ENCODE assay signal across 9 cellular contexts in genomic region chr13:26628706-26629105, GRCh38.
DNase-seq lines count a peak whose midpoint lies in the region; ATAC-seq and TF ChIP-seq lines count a peak whose summit lies in the region.
"Had no signal": no experiment of that assay in that cellular context is flagged by ENCODE, and none has a peak within 500 bp of the region (broad histone marks: within the 10 kb centered on the region; RNA-seq: fewer than 3 reads in every experiment).

No MANE protein-coding gene starts in this region.

- H3K4me1 ChIP-seq in cardiac muscle cell (ENCODE audit: low read depth) (peaks cover 3% of the 10 kb centered on the region), OCI-LY7 (ENCODE audit: insufficient read depth, low read length, poor library complexity, severe bottlenecking) (no peaks in the 10 kb centered on the region), upper lobe of right lung (no peaks in the 10 kb centered on the region), PC-9 (replicated peaks; ENCODE audit: insufficient read depth) (no peaks in the 10 kb centered on the region)

- no peaks in the 10 kb centered on the region for H3K79me2 ChIP-seq in OCI-LY7 (ENCODE audit: insufficient read depth, low read depth, low read length)
- no peaks in the 10 kb centered on the region for H3K79me2 ChIP-seq in PC-9 (ENCODE audit: low read depth)

- TF ChIP-seq CTCF in cardiac muscle cell (IDR thresholded peaks at IDR 0.05; ENCODE audit: low read depth, low read length) (peak; percentile 35), OCI-LY7 (conservative IDR thresholded peaks at IDR 0.05; ENCODE audit: low read length) (no peak), upper lobe of right lung (IDR thresholded peaks at IDR 0.05) (no peak), PC-9 (conservative IDR thresholded peaks at IDR 0.05) (no peak)

- POLR2A ChIA-PET in OCI-LY7 (lab: Charles Lee) (no interaction called here), PC-9 (lab: Charles Lee; ENCODE audit: unreplicated experiment) (no interaction called here)

- H3K9me3 ChIP-seq in cardiac muscle cell (ENCODE audit: low read depth) (no peaks in the 10 kb centered on the region), OCI-LY7 (ENCODE audit: low read length) (peaks cover 9% of the 10 kb centered on the region; the same call in 1 of the 2 replicates), upper lobe of right lung (peaks cover 12% of the 10 kb centered on the region), PC-9 (ENCODE audit: insufficient read depth, low read depth) (0 out of 2 replicates have a peak, but pooled peaks cover 5% of the 10 kb centered on the region)

- H4K20me1 ChIP-seq in OCI-LY7 (ENCODE audit: insufficient read depth, low read length) = no peaks in the 10 kb centered on the region
- no peaks in the 10 kb centered on the region for H4K20me1 ChIP-seq in PC-9 (ENCODE audit: insufficient read depth)

- H2AFZ ChIP-seq in OCI-LY7 (ENCODE audit: low read length) (no peak overlapping the region), PC-9 (no peak overlapping the region)

- H3K27ac ChIP-seq in cardiac muscle cell (no peak overlapping the region), OCI-LY7 (ENCODE audit: low read depth, low read length, poor library complexity, severe bottlenecking) (no peak overlapping the region), upper lobe of right lung (no peak overlapping the region), PC-9 (no peak overlapping the region)

- H3K4me2 ChIP-seq in OCI-LY7 (ENCODE audit: low read length) (no peak overlapping the region), PC-9 (no peak overlapping the region)

- H3K9me2 ChIP-seq in OCI-LY7 (ENCODE audit: insufficient read depth, low read length) (no peaks in the 10 kb centered on the region), PC-9 (ENCODE audit: insufficient read depth) (no peaks in the 10 kb centered on the region)

- DNase-seq in cardiac muscle cell (ENCODE audit: low read depth in 1 of 2, low spot score in 1 of 2) (peak; percentile 23 to 47), cardiac septum (ENCODE audit: low spot score) (no peak), OCI-LY7 (ENCODE audit: low spot score) (peak; percentile 10), fibroblast of peridontal ligament (ENCODE audit: extremely low read depth) (peak; percentile 44), upper lobe of right lung (no peak), PC-9 (no peak)
- DNase-seq: activated T-cell treated with anti-CD3 and anti-CD28 coated beads, Interleukin-2, amount 50 U/mL, for 4 hours had no signal

- H3K4me3 ChIP-seq in cardiac muscle cell = no peak overlapping the region
- no peak overlapping the region for H3K4me3 ChIP-seq in OCI-LY7 (ENCODE audit: low read depth, low read length, poor library complexity, severe bottlenecking)
- no peak overlapping the region for H3K4me3 ChIP-seq in upper lobe of right lung
- no peak overlapping the region for H3K4me3 ChIP-seq in PC-9

- CTCF ChIA-PET in OCI-LY7 (lab: Charles Lee; ENCODE audit: unreplicated experiment) = no interaction called here
- CTCF ChIA-PET in PC-9 (lab: Charles Lee) = no interaction called here

- peak; percentile 74 for ATAC-seq in upper lobe of right lung
- no peak for ATAC-seq in HG03095 (IDR thresholded peaks at IDR 0.05; ENCODE audit: unreplicated experiment)
- no peak for ATAC-seq in GM18870 (IDR thresholded peaks at IDR 0.05; ENCODE audit: unreplicated experiment)
- ATAC-seq: activated T-cell treated with anti-CD3 and anti-CD28 coated beads, Interleukin-2, amount 50 U/mL, for 4 hours had no signal

- no peaks in the 10 kb centered on the region for H3K27me3 ChIP-seq in cardiac muscle cell
- no peaks in the 10 kb centered on the region for H3K27me3 ChIP-seq in upper lobe of right lung
- no peaks in the 10 kb centered on the region for H3K27me3 ChIP-seq in PC-9 (ENCODE audit: insufficient read depth, low read depth)

- BruUV-seq in OCI-LY7 (replicated peaks; lab: Mats Ljungman, UMichigan) (no TSS peak), PC-9 (replicated peaks; lab: Mats Ljungman, UMichigan) (no TSS peak)

- H3K36me3 ChIP-seq in cardiac muscle cell = no peaks in the 10 kb centered on the region
- H3K36me3 ChIP-seq in OCI-LY7 (ENCODE audit: insufficient read depth, low read length) = no peaks in the 10 kb centered on the region
- no peaks in the 10 kb centered on the region for H3K36me3 ChIP-seq in upper lobe of right lung
- H3K36me3 ChIP-seq in PC-9 (ENCODE audit: low read depth) = no peaks in the 10 kb centered on the region

- intact Hi-C loops in cardiac septum (cut with DNase I) = no loop called here
- intact Hi-C loops in OCI-LY7 (cut with micrococcal nuclease; ENCODE audit: unreplicated experiment) = no loop called here
- intact Hi-C loops in upper lobe of right lung (cut with DNase I) = no loop called here
- intact Hi-C loops in PC-9 (cut with micrococcal nuclease; ENCODE audit: unreplicated experiment) = no loop called here

- no peaks in the 10 kb centered on the region for H3F3A ChIP-seq in PC-9 (ENCODE audit: insufficient read depth, low read depth)

Comparison
In these comparisons a context has a peak if more than half of its experiments do, and no peak if none do; other contexts are left out.
1. DNase-seq: peak in cardiac muscle cell (2 of 2), OCI-LY7 (single experiment) and fibroblast of peridontal ligament (single experiment); none in cardiac septum (single experiment), upper lobe of right lung (single experiment) and PC-9 (0 of 2).